8 cellular contexts compared by ENCODE assay signal in genomic region chr6:137866914-137867684, GRCh38. TPM values are rescaled to one million over a fixed set of nuclear protein-coding genes. Genes with fewer than 3 reads are reported as not detected.
DNase-seq lines count a peak whose midpoint lies in the region; ATAC-seq and TF ChIP-seq lines count a peak whose summit lies in the region.

Gene TNFAIP3, plus strand, starts transcription at chr6:137867259. Its CDS starts 3,969 bp downstream, at chr6:137871228.

- H3K4me1 Mint-ChIP-seq in central memory CD8-positive, alpha-beta T cell, result peaks cover 61% of the 10 kb centered on the region

- peak within 1 kb of the TSS; percentile 99 for H3K27ac Mint-ChIP-seq in central memory CD8-positive, alpha-beta T cell (ENCODE audit: low read depth)

- H3K27me3 ChIP-seq in kidney epithelial cell (ENCODE audit: control insufficient read depth, insufficient read depth, low read length), result no peaks in the 10 kb centered on the region

- H3K4me3 ChIP-seq in AG10803 (ENCODE audit: low read length) (peak within 1 kb of the TSS; percentile 78), kidney epithelial cell (ENCODE audit: low read depth, low read length) (peak within 1 kb of the TSS; percentile 65)

- ATAC-seq in GM18907 (IDR thresholded peaks at IDR 0.05; ENCODE audit: unreplicated experiment) (peak; percentile 73), HG03139 (IDR thresholded peaks at IDR 0.05; ENCODE audit: unreplicated experiment) (peak; percentile 65)
- peak; percentile 64 for ATAC-seq in central memory CD8-positive, alpha-beta T cell (replicated peaks; ENCODE audit: extremely low read depth, poor library complexity, severe bottlenecking)

- DNase-seq in AG10803 (ENCODE audit: low read depth) (peak; percentile 90), NCI-H226 (peak; percentile 91), kidney epithelial cell (ENCODE audit: low read depth) (peak; percentile 77)
- peak; percentile 93 for DNase-seq in activated CD4-positive, CD25-positive, alpha-beta regulatory T cell treated with anti-CD3 and anti-CD28 coated beads, Interleukin-2, amount 50 U/mL, for 16 hours (ENCODE audit: low read depth, low spot score)
- DNase-seq in central memory CD8-positive, alpha-beta T cell (ENCODE audit: low spot score in 2 of 2), result peak; percentile 86 to 96
- DNase-seq in stimulated activated CD4-positive, alpha-beta T cell treated with anti-CD3 and anti-CD28 coated beads, Interleukin-15, amount 100 ng/mL, for 24 hours, result peak; percentile 98

- H3K36me3 Mint-ChIP-seq in central memory CD8-positive, alpha-beta T cell (ENCODE audit: insufficient read depth), result peaks cover 61% of the 10 kb centered on the region

- no peaks in the 10 kb centered on the region for H3K36me3 ChIP-seq in kidney epithelial cell (ENCODE audit: control insufficient read depth, insufficient read depth, low read length)

- no peaks in the 10 kb centered on the region for H3K27me3 Mint-ChIP-seq in central memory CD8-positive, alpha-beta T cell

- peak within 1 kb of the TSS; percentile 86 for H3K4me3 Mint-ChIP-seq in central memory CD8-positive, alpha-beta T cell

- H3K9me3 Mint-ChIP-seq in central memory CD8-positive, alpha-beta T cell, result no peaks in the 10 kb centered on the region

- peak; percentile 51 for TF ChIP-seq CTCF in AG10803 (conservative IDR thresholded peaks at IDR 0.05; ENCODE audit: low read length)
- TF ChIP-seq CTCF in kidney epithelial cell (IDR thresholded peaks at IDR 0.05; ENCODE audit: insufficient read depth, low read length, poor library complexity, severe bottlenecking), result peak; percentile 59

RNA-seq across cellular contexts. Expression of gene TNFAIP3, which starts in this region (rescaled TPM):
- total RNA-seq in kidney epithelial cell, result 56.3 and 65.8 TPM in 2 replicates

Comparison
In these comparisons a context has a peak if more than half of its experiments do, and no peak if none do; other contexts are left out.
1. Peak in every context shown above with its lines: DNase-seq, ATAC-seq and H3K4me3 ChIP-seq.